Comparison of ENCODE assay signal across 34 cellular contexts in genomic region chr14:46663382-46663781, GRCh38. TPM values are rescaled to one million over a fixed set of nuclear protein-coding genes. Genes with fewer than 3 reads are reported as not detected.
"Had no signal": no experiment of that assay in that cellular context is flagged by ENCODE, and none has a peak within 500 bp of the region (broad histone marks: within the 10 kb centered on the region; RNA-seq: fewer than 3 reads in every experiment).

No MANE protein-coding gene starts in this region.

- H3K4me1 ChIP-seq: adrenal gland, ascending aorta had no signal

- DNase-seq: activated B cell treated with CpG ODN at 0.5 μM for 24 hours; activated CD4-positive, alpha-beta memory T cell treated with anti-CD3 and anti-CD28 coated beads for 36 hours; activated CD4-positive, alpha-beta T cell treated with anti-CD3 and anti-CD28 coated beads for 4 hours; activated CD4-positive, alpha-beta T cell treated with anti-CD3 and anti-CD28 coated beads, Interleukin-2, amount 10 ng/mL, durations not matched to agents 24 days and 14 days; activated CD4-positive, alpha-beta T cell treated with anti-CD3 and anti-CD28 coated beads, Interleukin-2, amount 50 U/mL, for 1 hour; activated CD4-positive, alpha-beta T cell treated with anti-CD3 and anti-CD28 coated beads, Interleukin-2, amount 50 U/mL, for 4 hours; activated CD4-positive, CD25-positive, alpha-beta regulatory T cell treated with anti-CD3 and anti-CD28 coated beads, Interleukin-2, amount 50 U/mL, for 72 hours; activated CD8-positive, alpha-beta memory T cell treated with anti-CD3 and anti-CD28 coated beads, Interleukin-2, amount 50 U/mL, for 4 hours; activated CD8-positive, alpha-beta T cell treated with anti-CD3 and anti-CD28 coated beads for 36 hours; activated effector memory CD4-positive, alpha-beta T cell treated with anti-CD3 and anti-CD28 coated beads, Interleukin-2, amount 50 U/mL, for 16 hours; activated gamma-delta T cell treated with Interleukin-2 at 50 U/mL for 16 hours; activated naive CD4-positive, alpha-beta T cell; activated naive CD4-positive, alpha-beta T cell treated with anti-CD3 and anti-CD28 coated beads for 36 hours; activated naive CD4-positive, alpha-beta T cell treated with anti-CD3 and anti-CD28 coated beads, Interleukin-2, amount 50 U/mL, for 16 hours; activated naive CD8-positive, alpha-beta T cell treated with anti-CD3 and anti-CD28 coated beads for 36 hours; activated T-cell treated with anti-CD3 and anti-CD28 coated beads for 4 hours; activated T-cell treated with anti-CD3 and anti-CD28 coated beads, Interleukin-2, amount 50 U/mL, for 1 hour; activated T-cell treated with anti-CD3 and anti-CD28 coated beads, Interleukin-2, amount 50 U/mL, for 4 hours; activated T-cell treated with anti-CD3 and anti-CD28 coated beads, Interleukin-2, amount 50 U/mL, for 72 hours; adrenal gland; amniotic stem cell; cerebellar nuclear complex; T-cell; T-helper 17 cell had no signal

- H3K36me3 ChIP-seq: adrenal gland, ascending aorta, cardiac muscle cell had no signal

- H3K4me3 ChIP-seq: adrenal gland, ascending aorta, cardiac muscle cell had no signal

- ATAC-seq: activated CD8-positive, alpha-beta T cell treated with anti-CD3 and anti-CD28 coated beads for 36 hours; activated naive CD4-positive, alpha-beta T cell treated with anti-CD3 and anti-CD28 coated beads, Interleukin-2, amount 50 U/mL, for 72 hours; activated T-cell treated with anti-CD3 and anti-CD28 coated beads, Interleukin-2, amount 50 U/mL, for 4 hours; activated T-cell treated with anti-CD3 and anti-CD28 coated beads, Interleukin-2, amount 50 U/mL, for 72 hours; activated T-helper 17 cell treated with anti-CD3 and anti-CD28 coated beads, Interleukin-2, amount 50 U/mL, for 72 hours; T-cell; T-helper 17 cell had no signal

- H3K27ac ChIP-seq: adrenal gland, ascending aorta, cardiac muscle cell, VCaP had no signal

- H3K9me3 ChIP-seq: adrenal gland had no signal

- H3K27me3 ChIP-seq: adrenal gland, ascending aorta, cardiac muscle cell had no signal

RNA-seq across cellular contexts. Expression of gene RPL10L, which starts 11.8 kb away (rescaled TPM):
- total RNA-seq: activated B cell treated with CpG ODN at 0.5 μM for 24 hours; activated CD4-positive, alpha-beta memory T cell treated with anti-CD3 and anti-CD28 coated beads for 36 hours; activated CD4-positive, alpha-beta T cell treated with anti-CD3 and anti-CD28 coated beads, Interleukin-2, amount 10 ng/mL, durations not matched to agents 24 days and 14 days; activated CD8-positive, alpha-beta memory T cell treated with anti-CD3 and anti-CD28 coated beads for 36 hours; activated CD8-positive, alpha-beta T cell treated with anti-CD3 and anti-CD28 coated beads for 36 hours; activated naive CD4-positive, alpha-beta T cell treated with anti-CD3 and anti-CD28 coated beads for 36 hours; activated naive CD4-positive, alpha-beta T cell treated with anti-CD3 and anti-CD28 coated beads, Interleukin-2, amount 50 U/mL, for 72 hours; activated naive CD8-positive, alpha-beta T cell treated with anti-CD3 and anti-CD28 coated beads for 36 hours; activated T-cell treated with anti-CD3 and anti-CD28 coated beads, Interleukin-2, amount 50 U/mL, for 4 hours; activated T-cell treated with anti-CD3 and anti-CD28 coated beads, Interleukin-2, amount 50 U/mL, for 72 hours; activated T-helper 1 cell treated with anti-CD3 and anti-CD28 coated beads, Interleukin-12 subunit alpha, Interleukin-12 subunit beta, Interleukin-2, Interleukin-4 antibody, amounts not matched to agents 30 ng/mL and 10 ng/mL and 1 ng/mL, durations not matched to agents 14 hours and 24 hours and 36 hours; activated T-helper 17 cell treated with anti-CD3 and anti-CD28 coated beads, Interleukin-2, amount 50 U/mL, for 72 hours; adrenal gland; ascending aorta; bronchial epithelial cell; cardiac muscle cell; T-cell; T-helper 1 cell treated with Interleukin-12 subunit alpha and Interleukin-12 subunit beta and Interleukin-4 antibody, amounts not matched to agents 30 ng/mL and 1 ng/mL, for 36 hours; T-helper 17 cell; T-helper 2 cell treated with Interferon-gamma antibody and Interleukin-4, amounts not matched to agents 100 ng/mL and 5 ng/mL, for 36 hours had no signal
- polyA plus RNA-seq: adrenal gland, cardiac muscle cell had no signal
